In the genomic region with DNA sequence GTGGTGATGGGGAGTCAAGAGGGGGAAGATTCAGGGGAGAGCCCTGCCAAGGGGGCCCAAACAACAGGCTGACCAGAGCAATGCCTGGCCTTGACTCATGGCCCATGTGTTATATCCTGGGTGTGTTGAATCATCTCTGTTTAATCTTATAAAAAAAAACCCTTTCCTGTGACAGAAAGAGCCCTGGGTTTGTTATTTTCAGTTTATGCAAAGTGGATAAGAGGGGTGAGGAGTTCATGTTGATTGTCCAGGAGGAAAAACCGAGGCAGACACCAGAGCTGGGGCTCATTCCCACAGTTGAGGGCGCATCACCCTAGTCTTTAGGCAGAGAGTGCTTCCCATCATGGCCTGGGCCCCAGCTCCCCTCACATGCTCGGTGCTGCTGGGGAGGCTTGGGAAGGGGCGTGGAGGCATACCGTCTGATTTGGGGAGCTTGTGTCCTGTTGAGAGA, we compare ENCODE assay signal across 14 cellular contexts. TPM values are rescaled to one million over a fixed set of nuclear protein-coding genes. Genes with fewer than 3 reads are reported as not detected.
A peak's percentile ranks its signal among the peaks of the same experiment; 100 is the strongest.
DNase-seq lines count a peak whose midpoint lies in the region; ATAC-seq and TF ChIP-seq lines count a peak whose summit lies in the region.
"Had no signal": no experiment of that assay in that cellular context is flagged by ENCODE, and none has a peak within 500 bp of the region (broad histone marks: within the 10 kb centered on the region; RNA-seq: fewer than 3 reads in every experiment).

No MANE protein-coding gene starts in this region.

- H3K4me3 Mint-ChIP-seq in T-helper 2 cell treated with Interferon-gamma antibody and Interleukin-4, amounts not matched to agents 5 μg/mL and 100 μg/mL, for 36 hours, result no peak overlapping the region
- peak overlapping the region; percentile 44 for H3K4me3 Mint-ChIP-seq in stimulated activated effector memory CD8-positive, alpha-beta T cell treated with anti-CD3 and anti-CD28 coated beads, Interleukin-12 subunit alpha, Interleukin-12 subunit beta, amount 100 ng/mL, for 72 hours
- H3K4me3 Mint-ChIP-seq: neural crest cell had no signal

- peak overlapping the region; percentile 33 for H3K27ac Mint-ChIP-seq in T-helper 2 cell treated with Interferon-gamma antibody and Interleukin-4, amounts not matched to agents 5 μg/mL and 100 μg/mL, for 36 hours
- H3K27ac Mint-ChIP-seq in stimulated activated effector memory CD8-positive, alpha-beta T cell treated with anti-CD3 and anti-CD28 coated beads, Interleukin-12 subunit alpha, Interleukin-12 subunit beta, amount 100 ng/mL, for 72 hours, result peak overlapping the region; percentile 84

- H3K4me1 ChIP-seq in lower lobe of right lung (peaks cover 6% of the 10 kb centered on the region), colonic mucosa (no peaks in the 10 kb centered on the region)
- H3K4me1 ChIP-seq: A549, upper lobe of right lung had no signal

- H3K9ac ChIP-seq in colonic mucosa (ENCODE audit: low read depth in 2 of 2, low read length in 2 of 2), result no peak overlapping the region

- H3K36me3 ChIP-seq in MG63 (no peaks in the 10 kb centered on the region), lower lobe of right lung (no peaks in the 10 kb centered on the region), colonic mucosa (no peaks in the 10 kb centered on the region)
- H3K36me3 ChIP-seq: upper lobe of right lung had no signal

- H3K9me3 ChIP-seq in MG63 (no peaks in the 10 kb centered on the region), lower lobe of right lung (no peaks in the 10 kb centered on the region), colonic mucosa (no peaks in the 10 kb centered on the region)
- H3K9me3 ChIP-seq: A549, upper lobe of right lung had no signal

- H3K27ac ChIP-seq in lower lobe of right lung (no peak overlapping the region), colonic mucosa (no peak overlapping the region)
- H3K27ac ChIP-seq: upper lobe of right lung had no signal

- peak; percentile 76 for ATAC-seq in stimulated activated effector memory CD8-positive, alpha-beta T cell treated with anti-CD3 and anti-CD28 coated beads, Interleukin-12 subunit alpha, Interleukin-12 subunit beta, amount 100 ng/mL, for 72 hours
- ATAC-seq in lower lobe of right lung, result no peak

- DNase-seq in T-helper 2 cell treated with Interferon-gamma antibody and Interleukin-4, amounts not matched to agents 5 μg/mL and 100 μg/mL, for 36 hours (ENCODE audit: low spot score), result no peak
- DNase-seq in T-helper 2 cell (no peak), MG63 (peak; percentile 76), cardiac fibroblast (ENCODE audit: low read depth in 2 of 2) (peak; percentile 47 to 88), T-helper 9 cell (no peak), lower lobe of right lung (no peak), colonic mucosa (no peak)
- no peak for DNase-seq in stimulated activated effector memory CD8-positive, alpha-beta T cell treated with anti-CD3 and anti-CD28 coated beads, Interleukin-12 subunit alpha, Interleukin-12 subunit beta, amount 100 ng/mL, for 72 hours (ENCODE audit: low spot score in 2 of 2)
- DNase-seq: NCI-H1436; stimulated activated CD4-positive, alpha-beta T cell treated with anti-CD3 and anti-CD28 coated beads, Interleukin-2, amount 100 ng/mL, for 48 hours; upper lobe of right lung had no signal

- H3K4me1 Mint-ChIP-seq in T-helper 2 cell treated with Interferon-gamma antibody and Interleukin-4, amounts not matched to agents 5 μg/mL and 100 μg/mL, for 36 hours (ENCODE audit: low read depth), result peaks cover 27% of the 10 kb centered on the region
- H3K4me1 Mint-ChIP-seq in stimulated activated effector memory CD8-positive, alpha-beta T cell treated with anti-CD3 and anti-CD28 coated beads, Interleukin-12 subunit alpha, Interleukin-12 subunit beta, amount 100 ng/mL, for 72 hours, result peaks cover 30% of the 10 kb centered on the region

- H3K4me3 ChIP-seq in MG63 (no peak overlapping the region), cardiac fibroblast (replicated peaks in 1 of 2; ENCODE audit: low read depth in 2 of 2, low read length in 2 of 2) (no peak overlapping the region), lower lobe of right lung (no peak overlapping the region), colonic mucosa (no peak overlapping the region)
- H3K4me3 ChIP-seq: A549, upper lobe of right lung had no signal

- TF ChIP-seq CTCF in cardiac fibroblast (IDR thresholded peaks at IDR 0.05; ENCODE audit: low read depth, low read length), result no peak
- no peak for TF ChIP-seq CTCF in lower lobe of right lung (IDR thresholded peaks at IDR 0.05)
- no peak for TF ChIP-seq CTCF in colonic mucosa (IDR thresholded peaks at IDR 0.05)

- H3K36me3 Mint-ChIP-seq in T-helper 2 cell treated with Interferon-gamma antibody and Interleukin-4, amounts not matched to agents 5 μg/mL and 100 μg/mL, for 36 hours (ENCODE audit: low read depth), result no peaks in the 10 kb centered on the region
- no peaks in the 10 kb centered on the region for H3K36me3 Mint-ChIP-seq in stimulated activated effector memory CD8-positive, alpha-beta T cell treated with anti-CD3 and anti-CD28 coated beads, Interleukin-12 subunit alpha, Interleukin-12 subunit beta, amount 100 ng/mL, for 72 hours

- intact Hi-C loops in lower lobe of right lung (cut with DNase I), result no loop called here
- intact Hi-C loops in colonic mucosa (cut with DNase I), result loop anchor here (5.0 kb wide), 2 partner anchors 62 to 133 kb away; no protein-coding TSS in a partner anchor

- H3K9me3 Mint-ChIP-seq in T-helper 2 cell treated with Interferon-gamma antibody and Interleukin-4, amounts not matched to agents 5 μg/mL and 100 μg/mL, for 36 hours, result no peaks in the 10 kb centered on the region
- H3K9me3 Mint-ChIP-seq in stimulated activated effector memory CD8-positive, alpha-beta T cell treated with anti-CD3 and anti-CD28 coated beads, Interleukin-12 subunit alpha, Interleukin-12 subunit beta, amount 100 ng/mL, for 72 hours, result no peaks in the 10 kb centered on the region
- H3K9me3 Mint-ChIP-seq: neural crest cell had no signal

- H3K27me3 Mint-ChIP-seq in T-helper 2 cell treated with Interferon-gamma antibody and Interleukin-4, amounts not matched to agents 5 μg/mL and 100 μg/mL, for 36 hours (ENCODE audit: low read depth), result peaks cover 4% of the 10 kb centered on the region

- H3K27me3 ChIP-seq in MG63, result no peaks in the 10 kb centered on the region
- no peaks in the 10 kb centered on the region for H3K27me3 ChIP-seq in lower lobe of right lung (ENCODE audit: low read depth)
- no peaks in the 10 kb centered on the region for H3K27me3 ChIP-seq in colonic mucosa
- H3K27me3 ChIP-seq: upper lobe of right lung had no signal

RNA-seq across cellular contexts. Expression of a gene that starts 30.9 kb away (rescaled TPM):
- total RNA-seq in MG63 (2014; rRNA removed; shearing (Covaris generic); ENCODE audit: low replicate concordance), result 3.1 and 6.9 TPM in 2 replicates
- total RNA-seq in lower lobe of right lung, result not detected
- under 1 TPM in 1 of 2 donors, not detected in 1; 0.99 TPM for total RNA-seq in colonic mucosa
- total RNA-seq: dermis blood vessel endothelial cell, upper lobe of right lung had no signal

RNA-seq across cellular contexts. Expression of a gene that starts 43.5 kb away (rescaled TPM):
- total RNA-seq in MG63 (2014; rRNA removed; shearing (Covaris generic); ENCODE audit: low replicate concordance), result 15.8 and 21.6 TPM in 2 replicates
- 17.5 TPM for total RNA-seq in lower lobe of right lung
- total RNA-seq in colonic mucosa, result 1 to 10 TPM; 1.6 to 5.7 TPM
- total RNA-seq: neural crest cell had no signal

Comparison
In these comparisons a context has a peak if more than half of its experiments do, and no peak if none do; other contexts are left out.
1. DNase-seq: peak in MG63 (single experiment) and cardiac fibroblast (2 of 2); none in T-helper 2 cell treated with Interferon-gamma antibody and Interleukin-4, amounts not matched to agents 5 μg/mL and 100 μg/mL, for 36 hours (single experiment), T-helper 2 cell (0 of 5), stimulated activated effector memory CD8-positive, alpha-beta T cell treated with anti-CD3 and anti-CD28 coated beads, Interleukin-12 subunit alpha, Interleukin-12 subunit beta, amount 100 ng/mL, for 72 hours (0 of 2), T-helper 9 cell (single experiment), lower lobe of right lung (single experiment) and colonic mucosa (single experiment).